In genomic region chr3:195895078-195895899, GRCh38 we compare ENCODE assay signal across 8 cellular contexts. TPM values are rescaled to one million over a fixed set of nuclear protein-coding genes. Genes with fewer than 3 reads are reported as not detected.
DNase-seq lines count a peak whose midpoint lies in the region; ATAC-seq and TF ChIP-seq lines count a peak whose summit lies in the region.

No MANE protein-coding gene starts in this region.

- H3K27ac Mint-ChIP-seq in chondrocyte (ENCODE audit: unreplicated experiment) = peak overlapping the region; percentile 91

- 0 to 1% methylated on average over 13 to 39 of the region's 60 CpGs for WGBS in lower leg skin, 2 donors

- ATAC-seq in HG02610 (IDR thresholded peaks at IDR 0.05; ENCODE audit: unreplicated experiment) = peak; percentile 64

- peak overlapping the region; percentile 37 for H3K4me3 ChIP-seq in lower leg skin (ENCODE audit: low read depth, poor library complexity, severe bottlenecking)

- H3K36me3 Mint-ChIP-seq in chondrocyte (ENCODE audit: low read depth) = no peaks in the 10 kb centered on the region

- H3K9me3 Mint-ChIP-seq in chondrocyte (ENCODE audit: low read depth) = no peaks in the 10 kb centered on the region

- no peak for TF ChIP-seq POLR2A in lower leg skin (IDR thresholded peaks at IDR 0.05)

- peak; percentile 83 for DNase-seq in NCI-H1694 treated with DMSO at 0.1 percent for 48 hours (lab: John Stamatoyannopoulos, UW)
- DNase-seq in activated CD4-positive, CD25-positive, alpha-beta regulatory T cell treated with anti-CD3 and anti-CD28 coated beads, Interleukin-2, amount 50 U/mL, for 16 hours (ENCODE audit: low read depth, low spot score) = peak; percentile 39
- DNase-seq in chondrocyte (ENCODE audit: low spot score) = no peak
- DNase-seq in lower leg skin (ENCODE audit: low spot score in 2 of 2) = no peak
- DNase-seq in stimulated activated CD8-positive, alpha-beta memory T cell treated with anti-CD3 and anti-CD28 coated beads, Interleukin-12 subunit alpha, Interleukin-12 subunit beta, amount 100 ng/mL, for 1 hour (ENCODE audit: low read depth) = peak; percentile 40
- no peak for DNase-seq in G401 (ENCODE audit: low spot score)

- H3K4me1 Mint-ChIP-seq in chondrocyte (ENCODE audit: low read depth) = peaks cover 69% of the 10 kb centered on the region

- in situ Hi-C loops in G401 (cut with HindIII; ENCODE audit: low sequenced_read_pairs) = no loop called here

- peak overlapping the region; percentile 83 for H3K4me3 Mint-ChIP-seq in chondrocyte (ENCODE audit: unreplicated experiment)

- peak; percentile 53 for TF ChIP-seq CTCF in GM12873 (IDR thresholded peaks at IDR 0.05; ENCODE audit: insufficient read depth, low read depth, low read length, missing control alignments)
- peak; percentile 5 for TF ChIP-seq CTCF in chondrocyte (IDR thresholded peaks at IDR 0.05)
- TF ChIP-seq CTCF in lower leg skin (IDR thresholded peaks at IDR 0.05) = no peak

- no peaks in the 10 kb centered on the region for H3K27me3 Mint-ChIP-seq in chondrocyte (ENCODE audit: low read depth)

- intact Hi-C loops in lower leg skin (cut with DNase I; ENCODE audit: low total_unique reads) = no loop called here

RNA-seq across cellular contexts. Expression of gene TNK2, which starts 13.1 kb away (rescaled TPM):
- total RNA-seq in chondrocyte (35.5 to 39.8 TPM (median 38.6 TPM) in 3 replicates), lower leg skin (100 to 1,000 TPM in 1 of 4 donors, 10 to 100 TPM in 3; 42.3 to 105 (median 53.1) TPM)
- total RNA-seq in G401 (2014; rRNA removed; shearing (Covaris generic)) = 45.2 and 51.8 TPM in 2 replicates

Comparison
In these comparisons a context has a peak if more than half of its experiments do, and no peak if none do; other contexts are left out.
1. CTCF ChIP-seq: peak in GM12873 (single experiment) and chondrocyte (single experiment); none in lower leg skin (0 of 3).
2. DNase-seq: peak in NCI-H1694 treated with DMSO at 0.1 percent for 48 hours (single experiment), activated CD4-positive, CD25-positive, alpha-beta regulatory T cell treated with anti-CD3 and anti-CD28 coated beads, Interleukin-2, amount 50 U/mL, for 16 hours (single experiment) and stimulated activated CD8-positive, alpha-beta memory T cell treated with anti-CD3 and anti-CD28 coated beads, Interleukin-12 subunit alpha, Interleukin-12 subunit beta, amount 100 ng/mL, for 1 hour (single experiment); none in chondrocyte (single experiment), lower leg skin (0 of 2) and G401 (single experiment).